Comparison of ENCODE assay signal across 21 cellular contexts in the genomic region with DNA sequence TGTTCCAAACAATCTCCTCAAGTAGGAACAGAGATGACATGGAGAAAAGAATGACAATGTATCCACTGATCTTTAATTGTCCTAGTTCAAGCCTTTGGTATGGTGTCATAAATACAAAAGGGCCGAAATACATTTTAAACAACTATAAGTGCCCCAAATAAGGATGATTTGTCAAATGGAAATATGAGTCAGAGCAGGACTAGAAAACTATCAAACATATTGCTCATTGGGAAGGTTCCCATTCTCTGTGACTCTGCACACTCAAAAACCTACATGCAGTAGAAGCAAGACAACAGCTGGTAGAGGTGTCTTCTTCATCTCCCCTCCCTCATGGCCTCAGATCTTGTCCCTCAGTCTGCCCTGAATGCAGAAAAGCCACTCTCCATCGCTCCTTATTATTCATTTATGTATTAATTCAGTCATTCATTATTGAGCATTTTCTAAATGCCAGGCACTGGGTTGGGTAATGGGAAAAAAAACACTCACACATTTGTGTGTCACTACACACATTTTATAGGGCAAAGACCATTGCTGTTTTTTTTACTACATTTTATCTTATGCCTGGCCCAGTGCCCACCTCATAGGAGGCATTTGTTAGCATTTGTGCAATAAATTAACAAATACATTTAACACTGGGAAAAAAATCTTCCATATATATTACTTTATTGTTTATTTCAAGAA. TPM values are rescaled to one million over a fixed set of nuclear protein-coding genes. Genes with fewer than 3 reads are reported as not detected.
DNase-seq lines count a peak whose midpoint lies in the region; ATAC-seq and TF ChIP-seq lines count a peak whose summit lies in the region.
"Had no signal": no experiment of that assay in that cellular context is flagged by ENCODE, and none has a peak within 500 bp of the region (broad histone marks: within the 10 kb centered on the region; RNA-seq: fewer than 3 reads in every experiment).

No MANE protein-coding gene starts in this region.

- WGBS in smooth muscle cell (ENCODE audit: low lambda C conversion rate), result 88% methylated on average over 2 of the region's 2 CpGs

- H3K27ac ChIP-seq in WERI-Rb-1 (peak overlapping the region; percentile 29), smooth muscle cell (ENCODE audit: low read depth) (peak overlapping the region; percentile 57)

- TF ChIP-seq CTCF in WERI-Rb-1 (IDR thresholded peaks at IDR 0.05; ENCODE audit: low read depth, low read length), result no peak
- no peak for TF ChIP-seq CTCF in smooth muscle cell (IDR thresholded peaks at IDR 0.05; ENCODE audit: borderline replicate concordance, insufficient read depth, poor library complexity, severe bottlenecking)

- DNase-seq in activated naive CD4-positive, alpha-beta T cell treated with anti-CD3 and anti-CD28 coated beads, Interleukin-2, amount 50 U/mL, for 72 hours (ENCODE audit: low spot score in 2 of 2), result no peak
- DNase-seq in activated naive CD4-positive, alpha-beta T cell (lab: John Stamatoyannopoulos, UW), result no peak
- DNase-seq in WERI-Rb-1 (no peak), smooth muscle cell (lab: John Stamatoyannopoulos, UW; ENCODE audit: unreplicated experiment) (no peak), HuH-7 (ENCODE audit: low spot score) (no peak), Right ventricle myocardium inferior (ENCODE audit: missing footprints) (no peak)
- DNase-seq: activated gamma-delta T cell treated with Interleukin-2 at 50 U/mL for 16 hours; aorta; CD4-positive, alpha-beta memory T cell; hypothalamus; IMR-90; NCI-H1930; NCI-H510A; posterior cingulate gyrus; stimulated activated CD4-positive, alpha-beta T cell treated with anti-CD3 and anti-CD28 coated beads, Interleukin-2, amount 100 ng/mL, for 48 hours; T-cell had no signal

- H3K36me3 Mint-ChIP-seq in activated naive CD4-positive, alpha-beta T cell treated with anti-CD3 and anti-CD28 coated beads, Interleukin-2, amount 50 U/mL, for 72 hours, result no peaks in the 10 kb centered on the region
- H3K36me3 Mint-ChIP-seq: CD4-positive, alpha-beta memory T cell; natural killer cell treated with Interleukin-12 subunit alpha and Interleukin-12 subunit beta and Interleukin-15 and Interleukin-18, amount 100 ng/mL, for 72 hours; T-cell had no signal

- H3K9ac ChIP-seq in smooth muscle cell (ENCODE audit: low read depth), result no peak overlapping the region

- H3K4me3 ChIP-seq in WERI-Rb-1 (ENCODE audit: low read depth, low read length) (no peak overlapping the region), smooth muscle cell (no peak overlapping the region)

- no peaks in the 10 kb centered on the region for H4K20me1 ChIP-seq in smooth muscle cell (ENCODE audit: low read depth)

- H3K79me2 ChIP-seq in smooth muscle cell (ENCODE audit: low read depth), result no peaks in the 10 kb centered on the region

- H3F3A ChIP-seq in smooth muscle cell (ENCODE audit: low read depth), result peaks cover 8% of the 10 kb centered on the region

- ATAC-seq in activated naive CD4-positive, alpha-beta T cell treated with anti-CD3 and anti-CD28 coated beads, Interleukin-2, amount 50 U/mL, for 72 hours, result peak; percentile 31 to 62
- ATAC-seq in HG02642 (IDR thresholded peaks at IDR 0.05; ENCODE audit: poor library complexity, unreplicated experiment), result peak; percentile 31
- no peak for ATAC-seq in HG02588 (IDR thresholded peaks at IDR 0.05; ENCODE audit: unreplicated experiment)
- ATAC-seq in Right ventricle myocardium inferior, result no peak
- ATAC-seq: T-cell had no signal

- H3K4me2 ChIP-seq in smooth muscle cell, result no peak overlapping the region

- H3K36me3 ChIP-seq in WERI-Rb-1 (no peaks in the 10 kb centered on the region), smooth muscle cell (ENCODE audit: low read depth) (no peaks in the 10 kb centered on the region)

- peaks cover 3 to 6% of the 10 kb centered on the region in 2 donors for H3K9me3 Mint-ChIP-seq in activated naive CD4-positive, alpha-beta T cell treated with anti-CD3 and anti-CD28 coated beads, Interleukin-2, amount 50 U/mL, for 72 hours

- H3K9me3 ChIP-seq in WERI-Rb-1 (ENCODE audit: severe bottlenecking) (no peaks in the 10 kb centered on the region), smooth muscle cell (replicated peaks; ENCODE audit: low read depth) (no peaks in the 10 kb centered on the region)

- intact Hi-C loops in Right ventricle myocardium inferior (cut with DNase I), result no loop called here

- H3K4me1 ChIP-seq in smooth muscle cell (ENCODE audit: low read depth), result peaks cover 20% of the 10 kb centered on the region

- H3K27me3 ChIP-seq in WERI-Rb-1 (ENCODE audit: insufficient read depth, low read depth, severe bottlenecking) (no peaks in the 10 kb centered on the region), smooth muscle cell (ENCODE audit: low read depth) (no peaks in the 10 kb centered on the region)

- peak overlapping the region; percentile 61 to 77 for H3K27ac Mint-ChIP-seq in activated naive CD4-positive, alpha-beta T cell treated with anti-CD3 and anti-CD28 coated beads, Interleukin-2, amount 50 U/mL, for 72 hours
- H3K27ac Mint-ChIP-seq: natural killer cell treated with Interleukin-12 subunit alpha and Interleukin-12 subunit beta and Interleukin-15 and Interleukin-18, amount 100 ng/mL, for 72 hours had no signal

- no peak overlapping the region for H2AFZ ChIP-seq in smooth muscle cell (ENCODE audit: low read depth)

RNA-seq across cellular contexts. Expression of gene CA10, which starts 10.1 kb away (rescaled TPM):
- not detected for total RNA-seq in activated naive CD4-positive, alpha-beta T cell treated with anti-CD3 and anti-CD28 coated beads, Interleukin-2, amount 50 U/mL, for 72 hours
- total RNA-seq in smooth muscle cell, result 0.54 TPM in 1 of 2 replicates, not detected in the other
- polyA plus RNA-seq in smooth muscle cell, result not detected in 2 replicates
- total RNA-seq in Right ventricle myocardium inferior, result not detected
- total RNA-seq: aorta; CD4-positive, alpha-beta memory T cell; IMR-90; mesenteric fat pad; natural killer cell treated with Interleukin-12 subunit alpha and Interleukin-12 subunit beta and Interleukin-15 and Interleukin-18, amount 100 ng/mL, for 72 hours; subcutaneous adipose tissue had no signal
- polyA plus RNA-seq: aorta, IMR-90 had no signal

Comparison
In these comparisons a context has a peak if more than half of its experiments do, and no peak if none do; other contexts are left out.
1. ATAC-seq: peak in activated naive CD4-positive, alpha-beta T cell treated with anti-CD3 and anti-CD28 coated beads, Interleukin-2, amount 50 U/mL, for 72 hours (2 of 2) and HG02642 (single experiment); none in HG02588 (single experiment) and Right ventricle myocardium inferior (single experiment).